ENCODE assay signal across 27 cellular contexts in genomic region chr13:20561731-20562130, GRCh38.
"Had no signal": no experiment of that assay in that cellular context is flagged by ENCODE, and none has a peak within 500 bp of the region (broad histone marks: within the 10 kb centered on the region; RNA-seq: fewer than 3 reads in every experiment).

No MANE protein-coding gene starts in this region.

- H3K4me3 Mint-ChIP-seq: immature natural killer cell; mesothelial cell of epicardium; naive B cell; natural killer cell treated with Interleukin-12 subunit alpha and Interleukin-12 subunit beta and Interleukin-15 and Interleukin-18, amount 100 ng/mL, for 72 hours; stimulated activated naive CD8-positive, alpha-beta T cell treated with anti-CD3 and anti-CD28 coated beads, Interleukin-15, amount 100 ng/mL, for 72 hours had no signal

- H3K4me3 ChIP-seq: esophagus squamous epithelium, left lung, mucosa of descending colon, ovary, psoas muscle, smooth muscle cell, suprapubic skin, transverse colon, vagina had no signal

- H3K36me3 ChIP-seq: esophagus squamous epithelium, left lung, ovary, suprapubic skin, transverse colon, vagina had no signal

- H3K27ac ChIP-seq: esophagus squamous epithelium, left lung, ovary, psoas muscle, suprapubic skin, vagina had no signal

- H3K27me3 Mint-ChIP-seq: naive B cell; natural killer cell treated with Interleukin-12 subunit alpha and Interleukin-12 subunit beta and Interleukin-15 and Interleukin-18, amount 100 ng/mL, for 72 hours; stimulated activated naive CD8-positive, alpha-beta T cell treated with anti-CD3 and anti-CD28 coated beads, Interleukin-15, amount 100 ng/mL, for 72 hours had no signal

- H3K9me3 Mint-ChIP-seq: natural killer cell treated with Interleukin-12 subunit alpha and Interleukin-12 subunit beta and Interleukin-15 and Interleukin-18, amount 100 ng/mL, for 72 hours had no signal

- DNase-seq: effector memory CD4-positive, alpha-beta T cell; esophagus squamous epithelium; foreskin melanocyte; hypothalamus; immature natural killer cell; islet precursor cell; left lung; mesenchymal stem cell; mucosa of descending colon; naive B cell; occipital lobe; ovary; posterior cingulate gyrus; psoas muscle; stimulated activated CD4-positive, alpha-beta T cell treated with anti-CD3 and anti-CD28 coated beads, Interleukin-12 subunit alpha, Interleukin-12 subunit beta, amount 100 ng/mL, for 4 hours; stimulated activated CD4-positive, alpha-beta T cell treated with anti-CD3 and anti-CD28 coated beads, Interleukin-1b, Interleukin-23, amount 100 ng/mL, for 48 hours; stimulated activated CD4-positive, alpha-beta T cell treated with anti-CD3 and anti-CD28 coated beads, Interleukin-4, amount 100 ng/mL, for 1 hour; stimulated activated CD8-positive, alpha-beta memory T cell treated with anti-CD3 and anti-CD28 coated beads, Interleukin-4, amount 100 ng/mL, for 48 hours; stimulated activated naive CD4-positive, alpha-beta T cell; stimulated activated naive CD8-positive, alpha-beta T cell treated with anti-CD3 and anti-CD28 coated beads, Interleukin-15, amount 100 ng/mL, for 72 hours; transverse colon had no signal

- H3K36me3 Mint-ChIP-seq: immature natural killer cell had no signal

- ATAC-seq: left lung; mucosa of descending colon; natural killer cell treated with Interleukin-12 subunit alpha and Interleukin-12 subunit beta and Interleukin-15 and Interleukin-18, amount 100 ng/mL, for 72 hours; psoas muscle; sciatic nerve; stimulated activated naive CD8-positive, alpha-beta T cell treated with anti-CD3 and anti-CD28 coated beads, Interleukin-15, amount 100 ng/mL, for 72 hours had no signal

- H3K27me3 ChIP-seq: esophagus squamous epithelium, left lung, ovary, suprapubic skin, transverse colon, vagina had no signal

- H3K27ac Mint-ChIP-seq: immature natural killer cell; mesothelial cell of epicardium; naive B cell; natural killer cell treated with Interleukin-12 subunit alpha and Interleukin-12 subunit beta and Interleukin-15 and Interleukin-18, amount 100 ng/mL, for 72 hours had no signal
